In genomic region chr1:2172551-2173146, GRCh38 we compare ENCODE assay signal across 26 cellular contexts. TPM values are rescaled to one million over a fixed set of nuclear protein-coding genes. Genes with fewer than 3 reads are reported as not detected.
DNase-seq lines count a peak whose midpoint lies in the region; ATAC-seq, FAIRE-seq and TF ChIP-seq lines count a peak whose summit lies in the region.
"Had no signal": no experiment of that assay in that cellular context is flagged by ENCODE, and none has a peak within 500 bp of the region (broad histone marks: within the 10 kb centered on the region; RNA-seq: fewer than 3 reads in every experiment).

No MANE protein-coding gene starts in this region.

- no peak overlapping the region for H3K4me2 ChIP-seq in H9 (ENCODE audit: insufficient read depth, insufficient read length, low read length)
- H3K4me2 ChIP-seq in H1 (ENCODE audit: insufficient read depth in 1 of 2, low read depth in 2 of 2, low read length in 2 of 2) = no peak overlapping the region
- H3K4me2 ChIP-seq: A549; BLaER1 treated with 17β-estradiol and CSF1 and Interleukin-3, amounts not matched to agents 10 nM and 100 nM had no signal

- no peak for TF ChIP-seq RAD21 in H1 (IDR thresholded peaks at IDR 0.05 in 1 of 2, conservative IDR thresholded peaks at IDR 0.05 in 1 of 2; ENCODE audit: low read depth in 2 of 2, low read length in 2 of 2)

- H3K79me1 ChIP-seq in H9 (ENCODE audit: insufficient read depth, low read depth, low read length, poor library complexity, severe bottlenecking) (no peaks in the 10 kb centered on the region), H1 (ENCODE audit: low read depth, low read length) (no peaks in the 10 kb centered on the region; the same call in 1 of the 2 replicates)

- H3K27me3 ChIP-seq in H9 (ENCODE audit: insufficient read depth, low read length) (no peaks in the 10 kb centered on the region), H1 (replicated peaks in 1 of 4; ENCODE audit: control insufficient read depth in 3 of 4, extremely low read depth in 1 of 4, insufficient read depth in 3 of 4, low read length in 3 of 4) (no peaks in the 10 kb centered on the region), thyroid gland (no peaks in the 10 kb centered on the region)
- H3K27me3 ChIP-seq: BE2C; BLaER1 treated with 17β-estradiol and CSF1 and Interleukin-3, amounts not matched to agents 10 nM and 100 nM had no signal

- H3K23me2 ChIP-seq in H9 (ENCODE audit: insufficient read length, low read depth, low read length, poor library complexity, severe bottlenecking) = no peaks in the 10 kb centered on the region
- H3K23me2 ChIP-seq in H1 (ENCODE audit: low read depth, low read length) = no peaks in the 10 kb centered on the region; the same call in 1 of the 2 replicates

- H3K4me1 Mint-ChIP-seq in H9 (peaks cover 0 to 8% of the 10 kb centered on the region in 2 experiments; a peak in 2 of 4 replicates), WTC11 (0 out of 2 replicates have a peak, but pooled peaks cover 3% of the 10 kb centered on the region)

- H3K9me3 Mint-ChIP-seq in H9 (no peaks in the 10 kb centered on the region), WTC11 (no peaks in the 10 kb centered on the region)
- H3K9me3 Mint-ChIP-seq: CD14-positive monocyte; CD4-positive, alpha-beta T cell; CD8-positive, alpha-beta memory T cell had no signal

- H3K27me3 Mint-ChIP-seq in H9 (ENCODE audit: low read depth) (no peaks in the 10 kb centered on the region), WTC11 (ENCODE audit: low read depth) (no peaks in the 10 kb centered on the region)
- H3K27me3 Mint-ChIP-seq: CD4-positive, alpha-beta T cell; CD8-positive, alpha-beta memory T cell had no signal

- H3K4me1 ChIP-seq in H9 (ENCODE audit: insufficient read depth, low read length) = no peaks in the 10 kb centered on the region
- no peaks in the 10 kb centered on the region; a peak in 2 of 7 replicates for H3K4me1 ChIP-seq in H1 (replicated peaks in 1 of 4; ENCODE audit: control insufficient read depth in 3 of 4, insufficient read depth in 4 of 4, low read length in 3 of 4)
- no peaks in the 10 kb centered on the region for H3K4me1 ChIP-seq in thyroid gland
- H3K4me1 ChIP-seq: A549, BE2C had no signal

- H2BK15ac ChIP-seq in H9 (ENCODE audit: low read depth, low read length) (no peak overlapping the region), H1 (ENCODE audit: low read length) (no peak overlapping the region)

- H2BK12ac ChIP-seq in H9 (ENCODE audit: insufficient read length, low read depth, low read length) (no peak overlapping the region), H1 (ENCODE audit: low read depth, low read length) (peak overlapping the region; percentile 29; the same call in 1 of the 2 replicates)

- H3K23ac ChIP-seq in H9 (ENCODE audit: insufficient read length, low read depth, low read length) (no peak overlapping the region), H1 (ENCODE audit: insufficient read length) (no peak overlapping the region)

- no peaks in the 10 kb centered on the region for H3K79me2 ChIP-seq in H9 (ENCODE audit: insufficient read depth, low read length)
- no peaks in the 10 kb centered on the region; a peak in 1 of 4 replicates for H3K79me2 ChIP-seq in H1 (ENCODE audit: control insufficient read depth in 1 of 2, insufficient read depth in 2 of 2, low read length in 2 of 2)

- H3T11ph ChIP-seq in H9 (ENCODE audit: low read length) = no peak overlapping the region

- intact Hi-C loops in thyroid gland (cut with DNase I) = loop anchor here (10.0 kb wide), 1 partner anchor 118 kb away; the partner anchor contains the start of gene PRKCZ

- DNase-seq in H9 (no peak), WTC11 (ENCODE audit: low spot score) (no peak), H1 (ENCODE audit: low read depth in 1 of 2, low spot score in 2 of 2) (no peak), thyroid gland (no peak), hypothalamus (lab: John Stamatoyannopoulos, UW) (no peak), NCI-H774 (lab: John Stamatoyannopoulos, UW) (no peak), NOMO-1 (lab: John Stamatoyannopoulos, UW; ENCODE audit: unreplicated experiment in 2 of 2) (no peak)
- DNase-seq: 8988T; ACHN; AML-193; BE2C; CD4-positive, alpha-beta T cell; CD8-positive, alpha-beta memory T cell; DMS 273 treated with DMSO at 0.1 percent for 48 hours; DMS79; EL; GDM1; GOT3; H7 had no signal

- no peaks in the 10 kb centered on the region for H4K20me1 ChIP-seq in H9 (ENCODE audit: control insufficient read depth, insufficient read depth, insufficient read length)
- peaks cover 0 to 4% of the 10 kb centered on the region in 2 experiments for H4K20me1 ChIP-seq in H1 (replicated peaks in 1 of 2; ENCODE audit: control insufficient read depth in 1 of 2, insufficient read depth in 2 of 2, low read length in 2 of 2)

- H4K8ac ChIP-seq in H9 (replicated peaks; ENCODE audit: insufficient read length, low read depth, low read length) = no peak overlapping the region
- H4K8ac ChIP-seq in H1 (ENCODE audit: extremely low read depth, insufficient read depth, low read length) = no peak overlapping the region

- no peak overlapping the region for H3K9ac ChIP-seq in H9 (ENCODE audit: extremely low read depth, insufficient read length, low read length)
- no peak overlapping the region for H3K9ac ChIP-seq in H1 (replicated peaks in 1 of 4; ENCODE audit: extremely low read depth in 1 of 4, low read depth in 3 of 4, low read length in 3 of 4)
- H3K9ac ChIP-seq: BLaER1 treated with 17β-estradiol and CSF1 and Interleukin-3, amounts not matched to agents 10 nM and 100 nM had no signal

- no peak overlapping the region for H2AK5ac ChIP-seq in H9 (ENCODE audit: insufficient read length, low read length)
- H2AK5ac ChIP-seq in H1 (ENCODE audit: low read depth, low read length) = no peak overlapping the region

- CTCF ChIA-PET in WTC11 (lab: Charles Lee) = interaction anchor here (3.2 kb wide), 1 partner anchor 8 kb away, joined by 39 read pairs; no protein-coding TSS in a partner anchor
- CTCF ChIA-PET in H1 (lab: Charles Lee; ENCODE audit: partially characterized antibody) = interaction anchor here (0.6 to 6.0 kb wide), 8 partner anchors 9 to 209 kb away, joined by 3 to 47 read pairs (median 4); no protein-coding TSS in a partner anchor

- no peak overlapping the region for H3K14ac ChIP-seq in H9 (ENCODE audit: insufficient read depth, low read length)
- H3K14ac ChIP-seq in H1 (ENCODE audit: insufficient read length) = no peak overlapping the region

- H3K18ac ChIP-seq in H9 (ENCODE audit: insufficient read length, low read depth, low read length) (no peak overlapping the region), H1 (ENCODE audit: extremely low read depth, low read length) (no peak overlapping the region)

- TF ChIP-seq CTCF in H9 (conservative IDR thresholded peaks at IDR 0.05) (no peak), WTC11 (IDR thresholded peaks at IDR 0.05) (no peak), H1 (IDR thresholded peaks at IDR 0.05; ENCODE audit: control extremely low read depth in 1 of 3, insufficient read depth in 1 of 3, low read depth in 1 of 3, low read length in 3 of 3) (no peak), thyroid gland (IDR thresholded peaks at IDR 0.05) (no peak)

- TF ChIP-seq EP300 in H1 (IDR thresholded peaks at IDR 0.05; ENCODE audit: borderline replicate concordance in 1 of 2, low read depth in 2 of 2, low read length in 2 of 2) = no peak

- no peak for FAIRE-seq in H1 (lab: Jason Lieb, UNC)
- FAIRE-seq: A549, D721Med, GM12878, GM19239 had no signal

- H3K4ac ChIP-seq in H9 (ENCODE audit: low read depth, low read length) (no peak overlapping the region), H1 (replicated peaks; ENCODE audit: insufficient read length, low read depth, low read length) (no peak overlapping the region)

- no peak overlapping the region for H2AFZ ChIP-seq in H9 (ENCODE audit: low read length)
- H2AFZ ChIP-seq in H1 (ENCODE audit: low read length) = no peak overlapping the region

- H3K9me3 ChIP-seq in H9 (ENCODE audit: control insufficient read depth, low read depth, low read length) = no peaks in the 10 kb centered on the region
- no peaks in the 10 kb centered on the region for H3K9me3 ChIP-seq in H1 (ENCODE audit: insufficient read depth in 2 of 2, low read depth in 1 of 2, low read length in 1 of 2)
- no peaks in the 10 kb centered on the region for H3K9me3 ChIP-seq in thyroid gland
- H3K9me3 ChIP-seq: A549; BE2C; BLaER1 treated with 17β-estradiol and CSF1 and Interleukin-3, amounts not matched to agents 10 nM and 100 nM had no signal

- H3K36me3 ChIP-seq in H1 (ENCODE audit: control insufficient read depth in 2 of 4, insufficient read depth in 4 of 4, low read length in 3 of 4) = peaks cover 0 to 6% (median 2%) of the 10 kb centered on the region in 4 experiments; a peak in 4 of 8 replicates
- peaks cover 7 to 13% of the 10 kb centered on the region in 2 donors for H3K36me3 ChIP-seq in thyroid gland
- H3K36me3 ChIP-seq: BE2C had no signal

- no peak for TF ChIP-seq POLR2A in H1 (IDR thresholded peaks at IDR 0.05; ENCODE audit: control extremely low read depth in 1 of 2, low read depth in 2 of 2, low read length in 2 of 2)
- no peak for TF ChIP-seq POLR2A in thyroid gland (IDR thresholded peaks at IDR 0.05)

- H3K36me3 Mint-ChIP-seq in H9 (ENCODE audit: insufficient read depth in 1 of 3, low read depth in 3 of 3) = peaks cover 3 to 40% (median 38%) of the 10 kb centered on the region in 3 experiments
- H3K36me3 Mint-ChIP-seq in WTC11 = peaks cover 14% of the 10 kb centered on the region

- no peak overlapping the region for H4K5ac ChIP-seq in H9 (ENCODE audit: insufficient read length, low read depth, low read length)
- no peak overlapping the region for H4K5ac ChIP-seq in H1 (ENCODE audit: insufficient read length, low read depth, low read length)

- no peak overlapping the region for H2BK120ac ChIP-seq in H9 (ENCODE audit: low read depth, low read length, poor library complexity, severe bottlenecking)
- no peak overlapping the region for H2BK120ac ChIP-seq in H1 (replicated peaks; ENCODE audit: low read depth, low read length)

- H3K4me3 Mint-ChIP-seq in H9 (no peak overlapping the region), WTC11 (no peak overlapping the region)
- H3K4me3 Mint-ChIP-seq: CD14-positive monocyte; CD4-positive, alpha-beta T cell had no signal

- peak overlapping the region in 2 of 3 experiments; percentile 17 to 56; a peak in 3 of 7 replicates for H3K27ac Mint-ChIP-seq in H9
- H3K27ac Mint-ChIP-seq in WTC11 = peak overlapping the region; percentile 85
- H3K27ac Mint-ChIP-seq: CD14-positive monocyte; CD4-positive, alpha-beta T cell had no signal

- H3K4me3 ChIP-seq in H1 (ENCODE audit: extremely low read depth in 1 of 4, insufficient read depth in 2 of 4, low read depth in 3 of 4, low read length in 4 of 4) = no peak overlapping the region
- no peak overlapping the region for H3K4me3 ChIP-seq in thyroid gland (replicated peaks in 1 of 3)
- H3K4me3 ChIP-seq: A549; BLaER1 treated with 17β-estradiol and CSF1 and Interleukin-3, amounts not matched to agents 10 nM and 100 nM; GM12878 had no signal

- no peak for ATAC-seq in WTC11
- ATAC-seq: A549, GM12878, HCT116 had no signal

- H3K27ac ChIP-seq in H9 (ENCODE audit: insufficient read length, low read depth, low read length) = no peak overlapping the region
- H3K27ac ChIP-seq in H1 (ENCODE audit: low read depth, low read length) = no peak overlapping the region
- H3K27ac ChIP-seq in thyroid gland = no peak overlapping the region
- H3K27ac ChIP-seq: A549; BLaER1 treated with 17β-estradiol and CSF1 and Interleukin-3, amounts not matched to agents 10 nM and 100 nM had no signal

- H4K91ac ChIP-seq in H9 (ENCODE audit: insufficient read length, low read depth, low read length) (no peak overlapping the region), H1 (replicated peaks; ENCODE audit: insufficient read length, low read length) (no peak overlapping the region)

- POLR2A ChIA-PET in WTC11 (lab: Charles Lee) (no interaction called here), H1 (lab: Charles Lee; ENCODE audit: partially characterized antibody) (no interaction called here)

- H2BK5ac ChIP-seq in H9 (ENCODE audit: insufficient read length, low read length) (no peak overlapping the region), H1 (ENCODE audit: low read depth, low read length) (no peak overlapping the region)

- no peak overlapping the region for H2BK20ac ChIP-seq in H9 (ENCODE audit: low read depth, low read length, poor library complexity, severe bottlenecking)
- no peak overlapping the region for H2BK20ac ChIP-seq in H1 (ENCODE audit: low read length)

- H3K56ac ChIP-seq in H9 (ENCODE audit: insufficient read length, low read depth, low read length) (no peak overlapping the region), H1 (replicated peaks; ENCODE audit: insufficient read length, low read depth, low read length) (no peak overlapping the region)

- WGBS in H9 (ENCODE audit: extremely low coverage, insufficient read length, low lambda C conversion rate) = no CpG with 5 or more reads among the region's 33 CpGs
- 91% methylated on average over 19 of the region's 33 CpGs; no CpG with 5 or more reads in 1 of the 2 experiments for WGBS in H1 (ENCODE audit: extremely low coverage in 1 of 2, insufficient coverage in 1 of 2, insufficient read length in 1 of 2, insufficient replicate concordance in 2 of 2, low coverage in 1 of 2, low lambda C conversion rate in 2 of 2, missing lambda C conversion rate in 1 of 2), 2 experiments
- WGBS in thyroid gland, 2 donors = 89 to 94% methylated on average over 32 to 33 of the region's 33 CpGs

RNA-seq across cellular contexts. Expression of gene FAAP20, which starts 21.9 kb away (rescaled TPM):
- total RNA-seq in H9 (2021) (119 and 125 TPM in 2 replicates), WTC11 (2021) (133 to 151 TPM (median 150 TPM) in 3 replicates), thyroid gland (10 to 100 TPM; 42.2 to 82.2 (median 50.2) TPM)
- total RNA-seq in H1 (2021; fragmentation: NEBNext Ultra II Directional; extraction: Animal tissue kit (Norgen Biotek cat#: 25700)) = 99.8 and 103 TPM in 2 replicates
- polyA plus RNA-seq in H1 (2011; rRNA removed) = 58.4 and 106 TPM in 2 replicates
- 49.4 TPM for polyA plus RNA-seq in H1 (2011; cell fraction: cytosol; rRNA removed)
- polyA plus RNA-seq in H1 (2011; cell fraction: nucleus; rRNA removed) = 69.8 TPM
- 51.1 to 69.6 TPM (median 60.7 TPM) in 4 replicates for polyA plus RNA-seq in H1 (2012, experiment 1 of 2)
- 65.5 TPM for polyA plus RNA-seq in H1 (2012, experiment 2 of 2)
- 95.7 TPM for polyA plus RNA-seq in H1 (2013, experiment 1 of 2)
- 90.2 TPM for polyA plus RNA-seq in H1 (2013, experiment 2 of 2)
- 5.5 and 6.4 TPM in 2 replicates for polyA minus RNA-seq in H1 (2011; rRNA and poly(A)+ RNA removed)
- 32.8 TPM for polyA minus RNA-seq in H1 (2011; cell fraction: cytosol; rRNA and poly(A)+ RNA removed)
- polyA minus RNA-seq in H1 (2011; cell fraction: nucleus; rRNA and poly(A)+ RNA removed) = 18.1 TPM

RNA-seq across cellular contexts. Expression of gene SKI, which starts 55.5 kb away (rescaled TPM):
- total RNA-seq in H9 (2021) = 88.8 and 89.5 TPM in 2 replicates
- 75.5 to 88.6 TPM (median 75.6 TPM) in 3 replicates for total RNA-seq in WTC11 (2021)
- 80.2 and 87.6 TPM in 2 replicates for total RNA-seq in H1 (2021; fragmentation: NEBNext Ultra II Directional; extraction: Animal tissue kit (Norgen Biotek cat#: 25700))
- polyA plus RNA-seq in H1 (2011; rRNA removed) = 8.3 and 14.5 TPM in 2 replicates
- 8.6 TPM for polyA plus RNA-seq in H1 (2011; cell fraction: cytosol; rRNA removed)
- 19.2 TPM for polyA plus RNA-seq in H1 (2011; cell fraction: nucleus; rRNA removed)
- polyA plus RNA-seq in H1 (2012, experiment 1 of 2) = 24.8 to 35.9 TPM (median 32.3 TPM) in 4 replicates
- 36.5 TPM for polyA plus RNA-seq in H1 (2012, experiment 2 of 2)
- polyA plus RNA-seq in H1 (2013, experiment 1 of 2) = 40.2 TPM
- 39.7 TPM for polyA plus RNA-seq in H1 (2013, experiment 2 of 2)
- polyA minus RNA-seq in H1 (2011; rRNA and poly(A)+ RNA removed) = 6.3 and 7.3 TPM in 2 replicates
- 30.0 TPM for polyA minus RNA-seq in H1 (2011; cell fraction: cytosol; rRNA and poly(A)+ RNA removed)
- 27.1 TPM for polyA minus RNA-seq in H1 (2011; cell fraction: nucleus; rRNA and poly(A)+ RNA removed)
- total RNA-seq in thyroid gland = 10 to 100 TPM; 31.4 to 59.6 (median 39.9) TPM
